ENCODE assay signal across 8 cellular contexts in genomic region chr11:68903631-68904457, GRCh38. TPM values are rescaled to one million over a fixed set of nuclear protein-coding genes. Genes with fewer than 3 reads are reported as not detected.
A peak's percentile ranks its signal among the peaks of the same experiment; 100 is the strongest.
DNase-seq lines count a peak whose midpoint lies in the region; ATAC-seq and TF ChIP-seq lines count a peak whose summit lies in the region.

Gene IGHMBP2, plus strand, starts transcription at chr11:68903891. Its CDS starts 62 bp downstream, at chr11:68903953.
Gene MRPL21, minus strand, starts transcription at chr11:68903832. Its CDS starts 22 bp downstream, at chr11:68903810.

- H3K36me3 Mint-ChIP-seq in activated naive CD4-positive, alpha-beta T cell treated with anti-CD3 and anti-CD28 coated beads, Interleukin-2, amount 10 ng/mL, durations not matched to agents 7 days and 5 days, result peaks cover 21% of the 10 kb centered on the region

- H3K27me3 Mint-ChIP-seq in activated naive CD4-positive, alpha-beta T cell treated with anti-CD3 and anti-CD28 coated beads, Interleukin-2, amount 10 ng/mL, durations not matched to agents 7 days and 5 days, result no peaks in the 10 kb centered on the region

- H3K4me1 Mint-ChIP-seq in activated naive CD4-positive, alpha-beta T cell treated with anti-CD3 and anti-CD28 coated beads, Interleukin-2, amount 10 ng/mL, durations not matched to agents 7 days and 5 days, result peaks cover 47% of the 10 kb centered on the region

- CTCF ChIA-PET in activated naive CD4-positive, alpha-beta T cell treated with anti-CD3 and anti-CD28 coated beads, Interleukin-2, amount 10 ng/mL, durations not matched to agents 7 days and 5 days (lab: Charles Lee), result interaction anchor here (1.1 kb wide), 1 partner anchor 106 kb away, joined by 4 read pairs; no protein-coding TSS in a partner anchor

- H3K9me3 ChIP-seq in SK-N-MC (ENCODE audit: low read depth, low read length), result no peaks in the 10 kb centered on the region

- H3K27ac Mint-ChIP-seq in activated naive CD4-positive, alpha-beta T cell treated with anti-CD3 and anti-CD28 coated beads, Interleukin-2, amount 10 ng/mL, durations not matched to agents 7 days and 5 days, result peak within 1 kb of the TSS; percentile 91

- ATAC-seq in GM21825 (IDR thresholded peaks at IDR 0.05; ENCODE audit: unreplicated experiment), result peak; percentile 81
- ATAC-seq in omental fat pad (ENCODE audit: low FRiP score), result peak; percentile 92

- peak within 1 kb of the TSS; percentile 90 for H3K9ac ChIP-seq in SK-N-MC (ENCODE audit: insufficient read length)

- H3K4me3 Mint-ChIP-seq in activated naive CD4-positive, alpha-beta T cell treated with anti-CD3 and anti-CD28 coated beads, Interleukin-2, amount 10 ng/mL, durations not matched to agents 7 days and 5 days, result peak within 1 kb of the TSS; percentile 96

- no peaks in the 10 kb centered on the region for H3K9me3 Mint-ChIP-seq in activated naive CD4-positive, alpha-beta T cell treated with anti-CD3 and anti-CD28 coated beads, Interleukin-2, amount 10 ng/mL, durations not matched to agents 7 days and 5 days

- H3K36me3 ChIP-seq in SK-N-MC (ENCODE audit: insufficient read depth, low read length), result peaks cover 41% of the 10 kb centered on the region

- H3K4me3 ChIP-seq in LNCaP clone FGC (ENCODE audit: low read depth, low read length), result peak within 1 kb of the TSS; percentile 75
- peak within 1 kb of the TSS; percentile 96 for H3K4me3 ChIP-seq in SK-N-MC

- H3K27ac ChIP-seq in SK-N-MC, result peak within 1 kb of the TSS; percentile 71
- no peak within 1 kb of the TSS for H3K27ac ChIP-seq in temporal lobe (ENCODE audit: low read depth, low read length)

- TF ChIP-seq CTCF in LNCaP clone FGC (IDR thresholded peaks at IDR 0.05; ENCODE audit: control insufficient read depth, extremely low read depth, insufficient read depth), result no peak
- TF ChIP-seq CTCF in omental fat pad (IDR thresholded peaks at IDR 0.05), result no peak

- peak; percentile 78 for DNase-seq in EH (ENCODE audit: low read depth)
- DNase-seq in LNCaP clone FGC (ENCODE audit: low read depth), result peak; percentile 51
- DNase-seq in SK-N-MC (ENCODE audit: low read depth, low spot score), result no peak
- DNase-seq in activated naive CD4-positive, alpha-beta T cell treated with anti-CD3 and anti-CD28 coated beads, Interleukin-2, amount 10 ng/mL, durations not matched to agents 7 days and 5 days, result peak; percentile 90
- DNase-seq in glomerular endothelial cell (ENCODE audit: extremely low read depth, low read depth, low spot score), result peak; percentile 23
- DNase-seq in omental fat pad (ENCODE audit: low spot score), result peak; percentile 62

RNA-seq across cellular contexts. Expression of gene IGHMBP2, which starts in this region (rescaled TPM):
- total RNA-seq in glomerular endothelial cell, result 12.9 and 17.7 TPM in 2 replicates
- 10 to 100 TPM in 3 of 4 donors, 1 to 10 TPM in 1; 8.7 to 23.4 (median 13.8) TPM for total RNA-seq in omental fat pad
- 11.1 TPM for total RNA-seq in temporal lobe

RNA-seq across cellular contexts. Expression of gene MRPL21, which starts in this region (rescaled TPM):
- total RNA-seq in glomerular endothelial cell (47.5 and 76.8 TPM in 2 replicates), omental fat pad (10 to 100 TPM; 31.8 to 57.5 (median 39.1) TPM), temporal lobe (31.0 TPM)
